In genomic region chrX:10514891-10515290, GRCh38 we compare ENCODE assay signal across 1 cellular context.
TF ChIP-seq lines count a peak whose summit lies in the region.

No MANE protein-coding gene starts in this region.

TF ChIP-seq in GM23338, 12 proteins besides CTCF, POLR2A, EP300 and RAD21 (continued from another document):
- TF ChIP-seq ZNF462 (CRISPR knock-in tag; IDR thresholded peaks at IDR 0.05) (no peak), NANOG (IDR thresholded peaks at IDR 0.05; ENCODE audit: borderline replicate concordance) (no peak), POLR2AphosphoS5 (IDR thresholded peaks at IDR 0.05; ENCODE audit: low read depth) (no peak), REST (IDR thresholded peaks at IDR 0.05; ENCODE audit: unreplicated experiment) (no peak), STAT1 (IDR thresholded peaks at IDR 0.05; ENCODE audit: unreplicated experiment) (no peak)
